21 cellular contexts compared by ENCODE assay signal in the genomic region with DNA sequence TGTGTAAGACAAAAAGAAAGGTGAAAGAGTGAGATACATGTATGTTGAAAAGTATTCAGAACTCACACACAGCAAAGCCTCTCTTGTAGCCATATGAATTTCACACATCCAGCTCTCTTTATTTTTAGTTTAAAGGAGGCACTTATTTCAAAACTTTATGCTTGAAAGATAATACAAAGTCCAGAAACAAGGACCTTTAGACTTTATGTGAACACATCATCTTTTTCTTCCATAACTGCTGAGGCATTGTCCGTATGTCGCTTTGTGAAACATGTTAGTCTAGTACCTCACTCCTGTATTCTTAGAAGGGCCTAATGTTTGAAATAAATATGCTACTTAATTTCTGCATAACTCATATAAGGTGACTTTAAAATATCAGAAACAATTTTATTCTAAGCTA.
"Had no signal": no experiment of that assay in that cellular context is flagged by ENCODE, and none has a peak within 500 bp of the region (broad histone marks: within the 10 kb centered on the region; RNA-seq: fewer than 3 reads in every experiment).

No MANE protein-coding gene starts in this region.

- H3K4me3 ChIP-seq: colonic mucosa, esophagus muscularis mucosa, gastroesophageal sphincter, heart left ventricle, left ventricle myocardium inferior, lower lobe of right lung, mucosa of descending colon had no signal

- H3K4me1 ChIP-seq: colonic mucosa, esophagus muscularis mucosa, foreskin keratinocyte, gastroesophageal sphincter, heart left ventricle, left ventricle myocardium inferior, lower lobe of right lung had no signal

- H3K4me1 Mint-ChIP-seq: mesothelial cell of epicardium, naive B cell had no signal

- H3K27ac ChIP-seq: colonic mucosa, esophagus muscularis mucosa, foreskin keratinocyte, gastroesophageal sphincter, heart left ventricle, left ventricle myocardium inferior, lower lobe of right lung had no signal

- DNase-seq: colonic mucosa; cortex of kidney; effector CD8-positive, alpha-beta T cell; effector memory CD8-positive, alpha-beta T cell; foreskin keratinocyte; heart left ventricle; hippocampal formation; left cardiac atrium; left ventricle myocardium inferior; lower lobe of right lung; mesenchymal stem cell; mucosa of descending colon; naive B cell had no signal

- H3K9me3 Mint-ChIP-seq: mesothelial cell of epicardium had no signal

- H3K27me3 Mint-ChIP-seq: dendritic cell treated with granulocyte-macrophage colony-stimulating factor and Interleukin-4, amounts not matched to agents 40 ng/mL and 50 ng/mL, for 4 days; effector memory CD8-positive, alpha-beta T cell; naive B cell had no signal

- H3K4me3 Mint-ChIP-seq: dendritic cell treated with granulocyte-macrophage colony-stimulating factor and Interleukin-4, amounts not matched to agents 40 ng/mL and 50 ng/mL, for 4 days; effector memory CD8-positive, alpha-beta T cell; mesothelial cell of epicardium; naive B cell had no signal

- H3K9me3 ChIP-seq: colonic mucosa, esophagus muscularis mucosa, gastroesophageal sphincter, lower lobe of right lung, mucosa of descending colon had no signal

- H3K27ac Mint-ChIP-seq: dendritic cell treated with granulocyte-macrophage colony-stimulating factor and Interleukin-4, amounts not matched to agents 40 ng/mL and 50 ng/mL, for 4 days; effector memory CD8-positive, alpha-beta T cell; mesothelial cell of epicardium; naive B cell had no signal

- H3K36me3 ChIP-seq: colonic mucosa, esophagus muscularis mucosa, gastroesophageal sphincter, heart left ventricle, left ventricle myocardium inferior, lower lobe of right lung had no signal

- FAIRE-seq: endothelial cell of umbilical vein, frontal cortex, islet of Langerhans, keratinocyte had no signal

- ATAC-seq: effector memory CD8-positive, alpha-beta T cell; foreskin keratinocyte; gastroesophageal sphincter; heart left ventricle; left cardiac atrium; lower lobe of right lung; mucosa of descending colon had no signal

- H3K36me3 Mint-ChIP-seq: mesothelial cell of epicardium, naive B cell had no signal

- H3K27me3 ChIP-seq: colonic mucosa, esophagus muscularis mucosa, foreskin keratinocyte, gastroesophageal sphincter, heart left ventricle had no signal
